In the genomic region with DNA sequence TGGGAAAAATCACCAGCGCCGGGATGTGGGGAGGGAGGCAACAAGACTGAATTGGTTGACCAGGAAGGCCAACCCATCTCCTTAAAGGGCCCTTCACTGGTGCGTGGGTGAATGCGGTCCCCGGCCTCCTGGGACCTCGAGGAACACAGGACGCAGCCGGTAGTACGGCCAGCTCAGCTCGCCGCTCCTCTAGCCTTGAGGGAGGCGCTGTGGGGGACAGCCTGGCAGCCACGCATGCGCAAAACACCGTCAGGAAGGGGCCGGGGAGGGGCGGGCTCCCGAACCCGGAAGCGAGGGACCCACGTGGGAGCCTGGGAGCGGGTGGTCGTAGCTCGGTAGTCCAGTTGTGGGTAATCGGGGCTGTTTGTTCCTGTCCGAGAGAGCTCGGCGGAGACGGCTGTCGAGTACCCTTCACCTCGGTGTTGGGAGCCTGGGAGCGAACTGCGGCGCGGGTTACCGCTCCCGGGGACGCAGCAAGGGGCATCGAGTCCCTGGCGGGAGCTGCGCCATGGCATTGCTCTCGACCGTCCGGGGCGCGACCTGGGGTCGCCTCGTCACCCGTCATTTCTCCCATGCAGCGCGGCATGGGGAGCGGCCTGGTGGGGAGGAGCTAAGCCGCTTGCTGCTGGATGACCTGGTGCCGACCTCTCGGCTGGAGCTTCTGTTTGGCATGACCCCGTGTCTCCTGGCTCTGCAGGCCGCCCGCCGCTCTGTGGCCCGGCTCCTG, we compare ENCODE assay signal across 1 cellular context.
TF ChIP-seq lines count a peak whose summit lies in the region.

A gene with protein sequence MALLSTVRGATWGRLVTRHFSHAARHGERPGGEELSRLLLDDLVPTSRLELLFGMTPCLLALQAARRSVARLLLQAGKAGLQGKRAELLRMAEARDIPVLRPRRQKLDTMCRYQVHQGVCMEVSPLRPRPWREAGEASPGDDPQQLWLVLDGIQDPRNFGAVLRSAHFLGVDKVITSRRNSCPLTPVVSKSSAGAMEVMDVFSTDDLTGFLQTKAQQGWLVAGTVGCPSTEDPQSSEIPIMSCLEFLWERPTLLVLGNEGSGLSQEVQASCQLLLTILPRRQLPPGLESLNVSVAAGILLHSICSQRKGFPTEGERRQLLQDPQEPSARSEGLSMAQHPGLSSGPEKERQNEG (plus strand): TSS at position 281 of the 727 bp plus-strand sequence. CDS start 228 bp downstream, at position 509.

TF ChIP-seq in HEK293, 187 proteins besides CTCF, POLR2A, EP300 and RAD21 (continued from another document):
- TF ChIP-seq, protein P1, sequence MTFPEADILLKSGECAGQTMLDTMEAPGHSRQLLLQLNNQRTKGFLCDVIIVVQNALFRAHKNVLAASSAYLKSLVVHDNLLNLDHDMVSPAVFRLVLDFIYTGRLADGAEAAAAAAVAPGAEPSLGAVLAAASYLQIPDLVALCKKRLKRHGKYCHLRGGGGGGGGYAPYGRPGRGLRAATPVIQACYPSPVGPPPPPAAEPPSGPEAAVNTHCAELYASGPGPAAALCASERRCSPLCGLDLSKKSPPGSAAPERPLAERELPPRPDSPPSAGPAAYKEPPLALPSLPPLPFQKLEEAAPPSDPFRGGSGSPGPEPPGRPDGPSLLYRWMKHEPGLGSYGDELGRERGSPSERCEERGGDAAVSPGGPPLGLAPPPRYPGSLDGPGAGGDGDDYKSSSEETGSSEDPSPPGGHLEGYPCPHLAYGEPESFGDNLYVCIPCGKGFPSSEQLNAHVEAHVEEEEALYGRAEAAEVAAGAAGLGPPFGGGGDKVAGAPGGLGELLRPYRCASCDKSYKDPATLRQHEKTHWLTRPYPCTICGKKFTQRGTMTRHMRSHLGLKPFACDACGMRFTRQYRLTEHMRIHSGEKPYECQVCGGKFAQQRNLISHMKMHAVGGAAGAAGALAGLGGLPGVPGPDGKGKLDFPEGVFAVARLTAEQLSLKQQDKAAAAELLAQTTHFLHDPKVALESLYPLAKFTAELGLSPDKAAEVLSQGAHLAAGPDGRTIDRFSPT (tag by site-specific recombination; IDR thresholded peaks at IDR 0.05) = peak; percentile 58; the same call in 1 of the 2 replicates
- TF ChIP-seq ZNF239 (tag by site-specific recombination; IDR thresholded peaks at IDR 0.05) (no peak), ZNF624 (tag by site-specific recombination; IDR thresholded peaks at IDR 0.05) (no peak), ZNF521 (tag by site-specific recombination; IDR thresholded peaks at IDR 0.05) (no peak), ZNF768 (tag by site-specific recombination; IDR thresholded peaks at IDR 0.05) (no peak), GFI1B (tag by site-specific recombination; IDR thresholded peaks at IDR 0.05) (no peak), ZNF626 (tag by site-specific recombination; IDR thresholded peaks at IDR 0.05) (no peak), ZNF555 (tag by site-specific recombination; conservative IDR thresholded peaks at IDR 0.05) (no peak), TCF7L2 (IDR thresholded peaks at IDR 0.05; ENCODE audit: borderline replicate concordance, low read depth, low read length) (no peak), ZNF623 (tag by site-specific recombination; IDR thresholded peaks at IDR 0.05) (no peak; the same call in 1 of the 2 replicates), ZNF600 (tag by site-specific recombination; IDR thresholded peaks at IDR 0.05) (peak; percentile 57)
- TF ChIP-seq, protein P2, sequence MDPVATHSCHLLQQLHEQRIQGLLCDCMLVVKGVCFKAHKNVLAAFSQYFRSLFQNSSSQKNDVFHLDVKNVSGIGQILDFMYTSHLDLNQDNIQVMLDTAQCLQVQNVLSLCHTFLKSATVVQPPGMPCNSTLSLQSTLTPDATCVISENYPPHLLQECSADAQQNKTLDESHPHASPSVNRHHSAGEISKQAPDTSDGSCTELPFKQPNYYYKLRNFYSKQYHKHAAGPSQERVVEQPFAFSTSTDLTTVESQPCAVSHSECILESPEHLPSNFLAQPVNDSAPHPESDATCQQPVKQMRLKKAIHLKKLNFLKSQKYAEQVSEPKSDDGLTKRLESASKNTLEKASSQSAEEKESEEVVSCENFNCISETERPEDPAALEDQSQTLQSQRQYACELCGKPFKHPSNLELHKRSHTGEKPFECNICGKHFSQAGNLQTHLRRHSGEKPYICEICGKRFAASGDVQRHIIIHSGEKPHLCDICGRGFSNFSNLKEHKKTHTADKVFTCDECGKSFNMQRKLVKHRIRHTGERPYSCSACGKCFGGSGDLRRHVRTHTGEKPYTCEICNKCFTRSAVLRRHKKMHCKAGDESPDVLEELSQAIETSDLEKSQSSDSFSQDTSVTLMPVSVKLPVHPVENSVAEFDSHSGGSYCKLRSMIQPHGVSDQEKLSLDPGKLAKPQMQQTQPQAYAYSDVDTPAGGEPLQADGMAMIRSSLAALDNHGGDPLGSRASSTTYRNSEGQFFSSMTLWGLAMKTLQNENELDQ (tag by site-specific recombination; IDR thresholded peaks at IDR 0.05; ENCODE audit: low read depth) = no peak
- TF ChIP-seq, protein P3, sequence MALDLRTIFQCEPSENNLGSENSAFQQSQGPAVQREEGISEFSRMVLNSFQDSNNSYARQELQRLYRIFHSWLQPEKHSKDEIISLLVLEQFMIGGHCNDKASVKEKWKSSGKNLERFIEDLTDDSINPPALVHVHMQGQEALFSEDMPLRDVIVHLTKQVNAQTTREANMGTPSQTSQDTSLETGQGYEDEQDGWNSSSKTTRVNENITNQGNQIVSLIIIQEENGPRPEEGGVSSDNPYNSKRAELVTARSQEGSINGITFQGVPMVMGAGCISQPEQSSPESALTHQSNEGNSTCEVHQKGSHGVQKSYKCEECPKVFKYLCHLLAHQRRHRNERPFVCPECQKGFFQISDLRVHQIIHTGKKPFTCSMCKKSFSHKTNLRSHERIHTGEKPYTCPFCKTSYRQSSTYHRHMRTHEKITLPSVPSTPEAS (tag by site-specific recombination; IDR thresholded peaks at IDR 0.05) = no peak
- TF ChIP-seq, protein P4, sequence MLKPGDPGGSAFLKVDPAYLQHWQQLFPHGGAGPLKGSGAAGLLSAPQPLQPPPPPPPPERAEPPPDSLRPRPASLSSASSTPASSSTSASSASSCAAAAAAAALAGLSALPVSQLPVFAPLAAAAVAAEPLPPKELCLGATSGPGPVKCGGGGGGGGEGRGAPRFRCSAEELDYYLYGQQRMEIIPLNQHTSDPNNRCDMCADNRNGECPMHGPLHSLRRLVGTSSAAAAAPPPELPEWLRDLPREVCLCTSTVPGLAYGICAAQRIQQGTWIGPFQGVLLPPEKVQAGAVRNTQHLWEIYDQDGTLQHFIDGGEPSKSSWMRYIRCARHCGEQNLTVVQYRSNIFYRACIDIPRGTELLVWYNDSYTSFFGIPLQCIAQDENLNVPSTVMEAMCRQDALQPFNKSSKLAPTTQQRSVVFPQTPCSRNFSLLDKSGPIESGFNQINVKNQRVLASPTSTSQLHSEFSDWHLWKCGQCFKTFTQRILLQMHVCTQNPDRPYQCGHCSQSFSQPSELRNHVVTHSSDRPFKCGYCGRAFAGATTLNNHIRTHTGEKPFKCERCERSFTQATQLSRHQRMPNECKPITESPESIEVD (tag by site-specific recombination; IDR thresholded peaks at IDR 0.05) = no peak
- TF ChIP-seq, protein P5, sequence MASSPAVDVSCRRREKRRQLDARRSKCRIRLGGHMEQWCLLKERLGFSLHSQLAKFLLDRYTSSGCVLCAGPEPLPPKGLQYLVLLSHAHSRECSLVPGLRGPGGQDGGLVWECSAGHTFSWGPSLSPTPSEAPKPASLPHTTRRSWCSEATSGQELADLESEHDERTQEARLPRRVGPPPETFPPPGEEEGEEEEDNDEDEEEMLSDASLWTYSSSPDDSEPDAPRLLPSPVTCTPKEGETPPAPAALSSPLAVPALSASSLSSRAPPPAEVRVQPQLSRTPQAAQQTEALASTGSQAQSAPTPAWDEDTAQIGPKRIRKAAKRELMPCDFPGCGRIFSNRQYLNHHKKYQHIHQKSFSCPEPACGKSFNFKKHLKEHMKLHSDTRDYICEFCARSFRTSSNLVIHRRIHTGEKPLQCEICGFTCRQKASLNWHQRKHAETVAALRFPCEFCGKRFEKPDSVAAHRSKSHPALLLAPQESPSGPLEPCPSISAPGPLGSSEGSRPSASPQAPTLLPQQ (tag by site-specific recombination; IDR thresholded peaks at IDR 0.05) = peak; percentile 85
- TF ChIP-seq, protein P6, sequence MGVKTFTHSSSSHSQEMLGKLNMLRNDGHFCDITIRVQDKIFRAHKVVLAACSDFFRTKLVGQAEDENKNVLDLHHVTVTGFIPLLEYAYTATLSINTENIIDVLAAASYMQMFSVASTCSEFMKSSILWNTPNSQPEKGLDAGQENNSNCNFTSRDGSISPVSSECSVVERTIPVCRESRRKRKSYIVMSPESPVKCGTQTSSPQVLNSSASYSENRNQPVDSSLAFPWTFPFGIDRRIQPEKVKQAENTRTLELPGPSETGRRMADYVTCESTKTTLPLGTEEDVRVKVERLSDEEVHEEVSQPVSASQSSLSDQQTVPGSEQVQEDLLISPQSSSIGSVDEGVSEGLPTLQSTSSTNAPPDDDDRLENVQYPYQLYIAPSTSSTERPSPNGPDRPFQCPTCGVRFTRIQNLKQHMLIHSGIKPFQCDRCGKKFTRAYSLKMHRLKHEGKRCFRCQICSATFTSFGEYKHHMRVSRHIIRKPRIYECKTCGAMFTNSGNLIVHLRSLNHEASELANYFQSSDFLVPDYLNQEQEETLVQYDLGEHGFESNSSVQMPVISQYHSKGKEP (tag by site-specific recombination; IDR thresholded peaks at IDR 0.05) = no peak
